ENCODE assay signal across 2 cellular contexts in the genomic region with DNA sequence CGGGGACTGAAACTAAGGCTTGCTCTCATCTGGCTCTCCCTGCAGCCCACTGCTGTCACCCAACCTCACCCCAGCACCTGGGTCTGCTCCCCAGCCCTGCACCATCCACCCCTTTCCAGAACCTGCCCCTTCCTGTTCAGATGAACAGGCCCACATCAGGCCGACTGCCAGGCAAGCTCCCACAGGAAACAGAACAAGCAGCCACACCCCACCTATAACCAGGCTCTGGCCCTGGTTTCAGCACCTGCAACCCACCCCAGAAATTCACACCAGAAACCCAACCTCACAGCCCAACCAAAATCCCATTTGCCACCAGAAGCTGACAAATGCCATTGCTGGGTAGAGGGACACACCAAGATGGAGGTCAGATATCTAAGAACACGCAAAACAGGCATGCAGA.
TF ChIP-seq lines count a peak whose summit lies in the region.

No MANE protein-coding gene starts in this region.

TF ChIP-seq in GM12891, 5 proteins besides CTCF, POLR2A, EP300 and RAD21 (continued from another document):
- TF ChIP-seq POU2F2 (IDR thresholded peaks at IDR 0.05; ENCODE audit: low read depth, low read length) (no peak), POLR2AphosphoS5 (IDR thresholded peaks at IDR 0.05; ENCODE audit: low read depth, low read length) (no peak), SPI1 (IDR thresholded peaks at IDR 0.05; ENCODE audit: low read depth, low read length) (no peak)

TF ChIP-seq in H1, 55 proteins besides CTCF, POLR2A, EP300 and RAD21 (continued from another document):
- TF ChIP-seq PHF8 (conservative IDR thresholded peaks at IDR 0.05; ENCODE audit: low read depth, low read length), result no peak
- no peak for TF ChIP-seq TAF1 (IDR thresholded peaks at IDR 0.05; ENCODE audit: low read depth, low read length)
- no peak for TF ChIP-seq EGR1 (IDR thresholded peaks at IDR 0.05; ENCODE audit: borderline replicate concordance, low read depth, low read length)
- no peak for TF ChIP-seq MAFK (IDR thresholded peaks at IDR 0.05; ENCODE audit: low read depth, low read length)
- TF ChIP-seq TAF7 (optimal IDR thresholded peaks at IDR 0.05; ENCODE audit: borderline replicate concordance, low read depth, low read length), result no peak
- no peak for TF ChIP-seq JUND (IDR thresholded peaks at IDR 0.05; ENCODE audit: low read length)
- no peak for TF ChIP-seq ATF3 (IDR thresholded peaks at IDR 0.05; ENCODE audit: insufficient read depth, low read depth, low read length)
- no peak for TF ChIP-seq SP4 (IDR thresholded peaks at IDR 0.05; ENCODE audit: low read length)
- no peak for TF ChIP-seq HDAC6 (IDR thresholded peaks at IDR 0.05; ENCODE audit: low read depth, low read length)
- TF ChIP-seq CBX8 (IDR thresholded peaks at IDR 0.05; ENCODE audit: borderline replicate concordance, low read depth, low read length), result no peak
- TF ChIP-seq CHD1 (IDR thresholded peaks at IDR 0.05; ENCODE audit: low read depth, low read length), result no peak
- TF ChIP-seq KDM5A (IDR thresholded peaks at IDR 0.05; ENCODE audit: low read length), result no peak
- TF ChIP-seq, protein P1, sequence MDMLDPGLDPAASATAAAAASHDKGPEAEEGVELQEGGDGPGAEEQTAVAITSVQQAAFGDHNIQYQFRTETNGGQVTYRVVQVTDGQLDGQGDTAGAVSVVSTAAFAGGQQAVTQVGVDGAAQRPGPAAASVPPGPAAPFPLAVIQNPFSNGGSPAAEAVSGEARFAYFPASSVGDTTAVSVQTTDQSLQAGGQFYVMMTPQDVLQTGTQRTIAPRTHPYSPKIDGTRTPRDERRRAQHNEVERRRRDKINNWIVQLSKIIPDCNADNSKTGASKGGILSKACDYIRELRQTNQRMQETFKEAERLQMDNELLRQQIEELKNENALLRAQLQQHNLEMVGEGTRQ (IDR thresholded peaks at IDR 0.05; ENCODE audit: low read length), result no peak
- TF ChIP-seq HDAC2 (IDR thresholded peaks at IDR 0.05; ENCODE audit: borderline replicate concordance in 1 of 2, low read depth in 2 of 2, low read length in 2 of 2), result no peak
- no peak for TF ChIP-seq SP2 (IDR thresholded peaks at IDR 0.05; ENCODE audit: low read length)
- no peak for TF ChIP-seq RXRA (IDR thresholded peaks at IDR 0.05; ENCODE audit: insufficient read depth, low read depth, low read length)
- no peak for TF ChIP-seq POLR2AphosphoS5 (IDR thresholded peaks at IDR 0.05; ENCODE audit: low read depth, low read length)
- TF ChIP-seq SIN3A (conservative IDR thresholded peaks at IDR 0.05 in 1 of 2, IDR thresholded peaks at IDR 0.05 in 1 of 2; ENCODE audit: low read depth in 1 of 2, low read length in 2 of 2), result no peak
- no peak for TF ChIP-seq YY1 (IDR thresholded peaks at IDR 0.05; ENCODE audit: low read depth, low read length)
